Comparison of ENCODE assay signal across 11 cellular contexts in the genomic region with DNA sequence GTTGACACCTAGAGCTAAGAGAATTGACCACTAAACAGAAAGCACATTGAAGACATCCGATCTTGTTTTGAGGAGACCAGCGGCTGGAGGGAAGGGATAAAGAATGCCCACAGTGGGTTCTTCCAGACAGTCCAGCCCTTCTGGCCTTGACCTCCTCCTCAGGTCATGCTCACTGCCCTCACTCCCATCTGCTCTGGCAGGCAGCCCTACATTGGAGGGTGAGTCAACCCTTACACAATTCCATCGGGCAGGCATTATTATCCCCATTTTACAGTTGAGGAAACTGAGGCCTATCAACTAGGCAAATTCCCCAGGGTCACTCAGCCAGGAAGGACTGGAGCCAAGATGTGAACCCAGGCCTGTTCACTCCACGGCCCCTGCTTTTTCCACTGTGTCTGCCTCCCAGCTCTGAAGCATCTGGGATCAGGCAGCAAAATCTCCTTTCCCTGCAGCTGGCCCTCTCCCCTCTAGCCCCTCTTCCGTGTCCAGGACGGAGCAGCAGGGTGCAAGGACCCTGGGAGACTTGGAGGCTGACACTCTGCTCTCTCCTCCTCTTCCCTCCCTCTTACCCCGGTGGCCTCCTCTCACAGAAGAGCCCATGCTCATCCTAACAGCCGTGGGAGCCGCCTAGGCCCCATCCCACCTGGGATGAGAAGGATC. TPM values are rescaled to one million over a fixed set of nuclear protein-coding genes. Genes with fewer than 3 reads are reported as not detected.
DNase-seq lines count a peak whose midpoint lies in the region; ATAC-seq and TF ChIP-seq lines count a peak whose summit lies in the region.
"Had no signal": no experiment of that assay in that cellular context is flagged by ENCODE, and none has a peak within 500 bp of the region (broad histone marks: within the 10 kb centered on the region; RNA-seq: fewer than 3 reads in every experiment).

No MANE protein-coding gene starts in this region.

- H3K36me3 Mint-ChIP-seq in Caco-2 (ENCODE audit: insufficient read depth, unreplicated experiment): peaks cover 17% of the 10 kb centered on the region
- H3K36me3 Mint-ChIP-seq in activated T-cell treated with anti-CD3 and anti-CD28 coated beads, Interleukin-2, amount 50 U/mL, for 4 hours (ENCODE audit: insufficient read depth): no peaks in the 10 kb centered on the region
- H3K36me3 Mint-ChIP-seq: activated naive CD4-positive, alpha-beta T cell treated with anti-CD3 and anti-CD28 coated beads, Interleukin-2, amount 50 U/mL, for 24 hours had no signal

- peaks cover 49% of the 10 kb centered on the region for H3K4me1 ChIP-seq in Caco-2
- peaks cover 64% of the 10 kb centered on the region for H3K4me1 ChIP-seq in Panc1 (ENCODE audit: control insufficient read depth, insufficient read depth, low read length)
- peaks cover 28% of the 10 kb centered on the region for H3K4me1 ChIP-seq in prostate gland (replicated peaks)

- peak overlapping the region; percentile 89 for H3K27ac Mint-ChIP-seq in Caco-2 (ENCODE audit: unreplicated experiment)
- H3K27ac Mint-ChIP-seq: activated naive CD4-positive, alpha-beta T cell treated with anti-CD3 and anti-CD28 coated beads, Interleukin-2, amount 50 U/mL, for 24 hours had no signal

- TF ChIP-seq POLR2A in prostate gland (IDR thresholded peaks at IDR 0.05): no peak

- no peaks in the 10 kb centered on the region for H3K9me3 Mint-ChIP-seq in Caco-2 (ENCODE audit: unreplicated experiment)
- H3K9me3 Mint-ChIP-seq in activated T-cell treated with anti-CD3 and anti-CD28 coated beads, Interleukin-2, amount 50 U/mL, for 4 hours: no peaks in the 10 kb centered on the region
- H3K9me3 Mint-ChIP-seq: activated naive CD4-positive, alpha-beta T cell treated with anti-CD3 and anti-CD28 coated beads, Interleukin-2, amount 50 U/mL, for 24 hours had no signal

- no TSS peak for BruUV-seq in Caco-2 (replicated peaks; lab: Mats Ljungman, UMichigan)
- BruUV-seq in Panc1 (replicated peaks; lab: Mats Ljungman, UMichigan): no TSS peak

- H3K4me3 Mint-ChIP-seq in Caco-2 (ENCODE audit: unreplicated experiment): no peak overlapping the region
- H3K4me3 Mint-ChIP-seq in activated T-cell treated with anti-CD3 and anti-CD28 coated beads, Interleukin-2, amount 50 U/mL, for 4 hours: no peak overlapping the region
- H3K4me3 Mint-ChIP-seq: activated naive CD4-positive, alpha-beta T cell treated with anti-CD3 and anti-CD28 coated beads, Interleukin-2, amount 50 U/mL, for 24 hours had no signal

- H3K9me3 ChIP-seq in Caco-2: no peaks in the 10 kb centered on the region
- H3K9me3 ChIP-seq in Panc1 (ENCODE audit: control insufficient read depth, insufficient read depth, low read depth, low read length): no peaks in the 10 kb centered on the region
- H3K9me3 ChIP-seq in prostate gland: no peaks in the 10 kb centered on the region

- intact Hi-C loops in Caco-2 (cut with micrococcal nuclease; ENCODE audit: unreplicated experiment): loop anchor here (2.0 to 10.0 kb wide), 2 partner anchors 33 to 295 kb away; no protein-coding TSS in a partner anchor
- intact Hi-C loops in Panc1 (cut with micrococcal nuclease; ENCODE audit: unreplicated experiment): loop anchor here (5.0 kb wide), 1 partner anchor 33 kb away; no protein-coding TSS in a partner anchor
- intact Hi-C loops in prostate gland (cut with DNase I): no loop called here

- CTCF ChIA-PET in Caco-2 (lab: Charles Lee): interaction anchor here (2.2 to 2.8 kb wide), 5 partner anchors 14 to 47 kb away, joined by 6 to 32 read pairs (median 16); partner anchors contain the start of gene TNFRSF1A
- CTCF ChIA-PET in Panc1 (lab: Charles Lee): no interaction called here

- H3K27me3 Mint-ChIP-seq in Caco-2 (ENCODE audit: insufficient read depth, unreplicated experiment): no peaks in the 10 kb centered on the region
- H3K27me3 Mint-ChIP-seq in activated T-cell treated with anti-CD3 and anti-CD28 coated beads, Interleukin-2, amount 50 U/mL, for 4 hours (ENCODE audit: low read depth): peaks cover 2% of the 10 kb centered on the region
- H3K27me3 Mint-ChIP-seq: activated naive CD4-positive, alpha-beta T cell treated with anti-CD3 and anti-CD28 coated beads, Interleukin-2, amount 50 U/mL, for 24 hours had no signal

- DNase-seq in Caco-2 (no peak), Panc1 (ENCODE audit: low read depth, low spot score) (no peak), fibroblast of villous mesenchyme (ENCODE audit: low read depth) (peak; percentile 53), prostate gland (ENCODE audit: low spot score) (no peak), DMS 273 (lab: John Stamatoyannopoulos, UW; ENCODE audit: unreplicated experiment) (no peak)
- DNase-seq in activated T-cell treated with anti-CD3 and anti-CD28 coated beads, Interleukin-2, amount 50 U/mL, for 4 hours: no peak
- DNase-seq: effector memory CD4-positive, alpha-beta T cell had no signal

- POLR2A ChIA-PET in Caco-2 (lab: Charles Lee): interaction anchor here (0.9 to 2.7 kb wide), 2 partner anchors 34 to 57 kb away, joined by 3 to 27 read pairs; no protein-coding TSS in a partner anchor
- POLR2A ChIA-PET in Panc1 (lab: Charles Lee): interaction anchor here (0.7 kb wide), 1 partner anchor 33 kb away, joined by 7 read pairs; no protein-coding TSS in a partner anchor

- H3K4me3 ChIP-seq in Caco-2 (ENCODE audit: low read depth, low read length) (no peak overlapping the region), Panc1 (ENCODE audit: low read depth in 2 of 2, low read length in 2 of 2) (no peak overlapping the region), fibroblast of villous mesenchyme (ENCODE audit: low read depth, low read length) (no peak overlapping the region), prostate gland (no peak overlapping the region)

- H3K4me1 Mint-ChIP-seq in Caco-2 (ENCODE audit: low read depth, unreplicated experiment): peaks cover 57% of the 10 kb centered on the region
- H3K4me1 Mint-ChIP-seq in activated T-cell treated with anti-CD3 and anti-CD28 coated beads, Interleukin-2, amount 50 U/mL, for 4 hours (ENCODE audit: low read depth): peaks cover 18% of the 10 kb centered on the region

- H3K36me3 ChIP-seq in Caco-2 (ENCODE audit: control insufficient read depth, insufficient read depth, low read length) (no peaks in the 10 kb centered on the region), Panc1 (ENCODE audit: control insufficient read depth, insufficient read depth, low read length) (no peaks in the 10 kb centered on the region), prostate gland (no peaks in the 10 kb centered on the region)

- H3K27me3 ChIP-seq in Caco-2 (replicated peaks; ENCODE audit: control insufficient read depth, insufficient read depth, low read length) (no peaks in the 10 kb centered on the region), Panc1 (ENCODE audit: control insufficient read depth, insufficient read depth, low read length) (no peaks in the 10 kb centered on the region), prostate gland (replicated peaks; ENCODE audit: insufficient read depth) (no peaks in the 10 kb centered on the region)

- TF ChIP-seq CTCF in Caco-2 (IDR thresholded peaks at IDR 0.05; ENCODE audit: insufficient read depth in 1 of 2, low read depth in 1 of 2, low read length in 1 of 2, severe bottlenecking in 1 of 2, unreplicated experiment in 1 of 2) (no peak), Panc1 (IDR thresholded peaks at IDR 0.05) (no peak), fibroblast of villous mesenchyme (IDR thresholded peaks at IDR 0.05; ENCODE audit: insufficient read depth, low read depth, low read length) (no peak), prostate gland (IDR thresholded peaks at IDR 0.05) (no peak)

- WGBS in prostate gland: 93% methylated on average over 9 of the region's 9 CpGs

- H3K27ac ChIP-seq in Panc1 (ENCODE audit: low read length) (peak overlapping the region; percentile 97), prostate gland (peak overlapping the region; percentile 83 to 87)
- H3K27ac ChIP-seq: KMS-11 had no signal

- in situ Hi-C loops in Panc1 (cut with HindIII; ENCODE audit: low pct_unique_long_range_greater_than_20kb, low sequenced_read_pairs): no loop called here

- ATAC-seq in Panc1: no peak
- no peak for ATAC-seq in activated T-cell treated with anti-CD3 and anti-CD28 coated beads, Interleukin-2, amount 50 U/mL, for 4 hours
- ATAC-seq in HG03097 (IDR thresholded peaks at IDR 0.05; ENCODE audit: low FRiP score, unreplicated experiment): no peak
- no peak for ATAC-seq in HG02798 (IDR thresholded peaks at IDR 0.05; ENCODE audit: poor library complexity, unreplicated experiment)

RNA-seq across cellular contexts. Expression of gene SCNN1A, which starts 5.3 kb away (rescaled TPM):
- total RNA-seq in Caco-2 (2022) (52.6 and 53.5 TPM in 2 replicates), Panc1 (2021; ENCODE audit: unreplicated experiment) (17.1 TPM), fibroblast of villous mesenchyme (under 0.01 and 0.32 TPM in 2 replicates), prostate gland (100 to 1,000 TPM; 128 to 211 TPM)
- polyA plus RNA-seq in Panc1 (2012; ENCODE audit: insufficient read length): 17.2 TPM
- total RNA-seq in activated T-cell treated with anti-CD3 and anti-CD28 coated beads, Interleukin-2, amount 50 U/mL, for 4 hours: under 1 TPM; 0.05 to 0.84 (median 0.15) TPM

RNA-seq across cellular contexts. Expression of gene LTBR, which starts 13.9 kb away (rescaled TPM):
- total RNA-seq in Caco-2 (2022): 194 and 197 TPM in 2 replicates
- 3.1 TPM for total RNA-seq in Panc1 (2021; ENCODE audit: unreplicated experiment)
- 4.6 TPM for polyA plus RNA-seq in Panc1 (2012; ENCODE audit: insufficient read length)
- total RNA-seq in fibroblast of villous mesenchyme: 61.3 and 69.6 TPM in 2 replicates
- 100 to 1,000 TPM; 186 to 264 TPM for total RNA-seq in prostate gland
- total RNA-seq in activated T-cell treated with anti-CD3 and anti-CD28 coated beads, Interleukin-2, amount 50 U/mL, for 4 hours: 1 to 10 TPM; 1.0 to 2.8 (median 1.3) TPM

RNA-seq across cellular contexts. Expression of gene TNFRSF1A, which starts 28.2 kb away (rescaled TPM):
- total RNA-seq in Caco-2 (2022) (79.0 and 79.4 TPM in 2 replicates), Panc1 (2021; ENCODE audit: unreplicated experiment) (108 TPM), fibroblast of villous mesenchyme (125 and 174 TPM in 2 replicates), prostate gland (100 to 1,000 TPM in 1 of 2 donors, 10 to 100 TPM in 1; 91.1 to 168 TPM)
- polyA plus RNA-seq in Panc1 (2012; ENCODE audit: insufficient read length): 115 TPM
- 10 to 100 TPM; 28.0 to 34.5 (median 33.0) TPM for total RNA-seq in activated T-cell treated with anti-CD3 and anti-CD28 coated beads, Interleukin-2, amount 50 U/mL, for 4 hours

RNA-seq across cellular contexts. Expression of gene PLEKHG6, which starts 59.6 kb away (rescaled TPM):
- total RNA-seq in Caco-2 (2022) (109 and 123 TPM in 2 replicates), Panc1 (2021; ENCODE audit: unreplicated experiment) (1.1 TPM), fibroblast of villous mesenchyme (under 0.01 TPM in 1 of 2 replicates, not detected in the other), prostate gland (1 to 10 TPM; 4.6 to 6.2 TPM)
- polyA plus RNA-seq in Panc1 (2012; ENCODE audit: insufficient read length): 1.8 TPM
- total RNA-seq in activated T-cell treated with anti-CD3 and anti-CD28 coated beads, Interleukin-2, amount 50 U/mL, for 4 hours: not detected

Comparison
In these comparisons a context has a peak if more than half of its experiments do, and no peak if none do; other contexts are left out.
1. RNA of gene LTBR, which starts 13.9 kb away (total RNA-seq): 186 to 264 TPM in prostate gland, 194 to 197 TPM in Caco-2 and 61.3 to 69.6 TPM in fibroblast of villous mesenchyme; 3.1 TPM in Panc1 (single experiment) and 1.0 to 2.8 TPM in activated T-cell treated with anti-CD3 and anti-CD28 coated beads, Interleukin-2, amount 50 U/mL, for 4 hours; every median in the first group is over 10 times any median in the second.